ENCODE assay signal across 12 cellular contexts in genomic region chr1:46487818-46488218, GRCh38. TPM values are rescaled to one million over a fixed set of nuclear protein-coding genes. Genes with fewer than 3 reads are reported as not detected.
A peak's percentile ranks its signal among the peaks of the same experiment; 100 is the strongest.
DNase-seq lines count a peak whose midpoint lies in the region; ATAC-seq and TF ChIP-seq lines count a peak whose summit lies in the region.
"Had no signal": no experiment of that assay in that cellular context is flagged by ENCODE, and none has a peak within 500 bp of the region (broad histone marks: within the 10 kb centered on the region; RNA-seq: fewer than 3 reads in every experiment).

No MANE protein-coding gene starts in this region.

- no peak for TF ChIP-seq POLR2A in esophagus squamous epithelium (IDR thresholded peaks at IDR 0.05)

- WGBS in esophagus squamous epithelium, 2 donors = 44 to 49% methylated on average over 6 to 7 of the region's 7 CpGs

- H3K9ac ChIP-seq in OCI-LY1 (ENCODE audit: low read length) = no peak overlapping the region

- ATAC-seq in HG03342 (IDR thresholded peaks at IDR 0.05; ENCODE audit: unreplicated experiment) = no peak
- ATAC-seq in GM18907 (IDR thresholded peaks at IDR 0.05; ENCODE audit: unreplicated experiment) = no peak

- DNase-seq in AG09309 (ENCODE audit: low read depth) = no peak
- DNase-seq in GM13977 (ENCODE audit: low spot score) = no peak
- peak; percentile 18 for DNase-seq in fibroblast of mammary gland (ENCODE audit: low read depth)
- no peak for DNase-seq in esophagus squamous epithelium (lab: John Stamatoyannopoulos, UW)
- DNase-seq in HPDE6-E6E7 (ENCODE audit: extremely low spot score) = no peak
- DNase-seq: activated CD4-positive, alpha-beta T cell treated with anti-CD3 and anti-CD28 coated beads, Interleukin-2, amount 10 ng/mL, durations not matched to agents 7 days and 5 days; GDM1; NCI-H2171 treated with DMSO at 0.1 percent for 48 hours had no signal

- H3F3A ChIP-seq in OCI-LY1 (ENCODE audit: insufficient read depth, low read length) = no peaks in the 10 kb centered on the region

- H3K27me3 ChIP-seq in OCI-LY1 (ENCODE audit: insufficient read depth, low read length) (peaks cover 12% of the 10 kb centered on the region; the same call in 1 of the 2 replicates), esophagus squamous epithelium (peaks cover 37 to 100% (median 55%) of the 10 kb centered on the region in 4 donors)

- H3K79me2 ChIP-seq in OCI-LY1 (ENCODE audit: insufficient read depth, low read length) = no peaks in the 10 kb centered on the region

- no peaks in the 10 kb centered on the region for H3K9me3 ChIP-seq in OCI-LY1 (ENCODE audit: low read length)
- no peaks in the 10 kb centered on the region for H3K9me3 ChIP-seq in esophagus squamous epithelium

- intact Hi-C loops in esophagus squamous epithelium (cut with DNase I) = no loop called here

- no peak overlapping the region for H3K27ac ChIP-seq in OCI-LY1 (ENCODE audit: low read depth, low read length, poor library complexity, severe bottlenecking)
- H3K27ac ChIP-seq in esophagus squamous epithelium = no peak overlapping the region

- H3K4me3 ChIP-seq in AG09309 (ENCODE audit: control insufficient read depth, low read depth, low read length) (no peak overlapping the region), OCI-LY1 (ENCODE audit: low read depth, low read length, poor library complexity, severe bottlenecking) (no peak overlapping the region), fibroblast of mammary gland (ENCODE audit: control insufficient read depth, low read depth, low read length) (no peak overlapping the region), esophagus squamous epithelium (no peak overlapping the region)

- H3K36me3 ChIP-seq in OCI-LY1 (ENCODE audit: insufficient read depth, low read length) = no peaks in the 10 kb centered on the region
- no peaks in the 10 kb centered on the region for H3K36me3 ChIP-seq in esophagus squamous epithelium

- H4K20me1 ChIP-seq in OCI-LY1 (ENCODE audit: insufficient read depth, low read length) = no peaks in the 10 kb centered on the region

- H3K9me2 ChIP-seq in OCI-LY1 (ENCODE audit: low read depth, low read length) = no peaks in the 10 kb centered on the region

- no peak overlapping the region for H2AFZ ChIP-seq in OCI-LY1 (ENCODE audit: low read length)

- no peak overlapping the region for H3K4me2 ChIP-seq in OCI-LY1 (ENCODE audit: low read length)

- no peaks in the 10 kb centered on the region for H3K4me1 ChIP-seq in OCI-LY1 (ENCODE audit: insufficient read depth, low read length, severe bottlenecking)
- H3K4me1 ChIP-seq in esophagus squamous epithelium = peaks cover 22 to 34% (median 23%) of the 10 kb centered on the region in 3 donors

- TF ChIP-seq CTCF in AG09309 (IDR thresholded peaks at IDR 0.05; ENCODE audit: control insufficient read depth, insufficient read depth, low read depth, low read length, missing control alignments) = peak; percentile 19
- TF ChIP-seq CTCF in GM13977 (IDR thresholded peaks at IDR 0.05; ENCODE audit: extremely low read depth, insufficient read depth, missing control alignments) = peak; percentile 28
- TF ChIP-seq CTCF in OCI-LY1 (IDR thresholded peaks at IDR 0.05; ENCODE audit: low read length) = peak; percentile 47
- no peak for TF ChIP-seq CTCF in fibroblast of mammary gland (conservative IDR thresholded peaks at IDR 0.05; ENCODE audit: control insufficient read depth, insufficient read depth, low read depth, low read length)
- no peak for TF ChIP-seq CTCF in esophagus squamous epithelium (IDR thresholded peaks at IDR 0.05)

- in situ Hi-C loops in GM13977 (cut with MboI; ENCODE audit: low pct_unique_long_range_greater_than_20kb, low sequenced_read_pairs, unreplicated experiment) = no loop called here

RNA-seq across cellular contexts. Expression of gene DMBX1, which starts 1.8 kb away (rescaled TPM):
- total RNA-seq in esophagus squamous epithelium = not detected
- total RNA-seq: mononuclear cell had no signal

Comparison
In these comparisons a context has a peak if more than half of its experiments do, and no peak if none do; other contexts are left out.
1. CTCF ChIP-seq: peak in AG09309 (single experiment), GM13977 (single experiment) and OCI-LY1 (single experiment); none in fibroblast of mammary gland (single experiment) and esophagus squamous epithelium (0 of 6).